ENCODE assay signal across 1 cellular context in the genomic region with DNA sequence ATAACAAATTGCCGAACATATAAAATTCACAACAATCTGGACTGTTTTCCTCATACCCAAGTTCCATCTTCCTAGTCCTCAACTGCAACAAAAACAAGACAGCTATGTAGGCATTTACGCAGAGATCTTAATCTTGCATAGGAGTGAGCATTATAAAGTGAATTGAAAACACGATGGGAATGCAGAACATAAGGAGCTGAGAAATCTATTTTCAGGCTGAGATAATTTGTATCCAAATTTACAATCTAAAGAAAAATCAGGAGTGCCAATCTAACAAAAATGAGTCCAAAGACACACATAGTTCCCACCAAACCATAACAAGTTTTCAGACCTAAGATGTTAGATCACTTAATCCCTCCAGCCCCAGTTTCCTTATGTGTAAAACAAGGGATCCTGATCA.
TF ChIP-seq lines count a peak whose summit lies in the region.

No MANE protein-coding gene starts in this region.

TF ChIP-seq in IMR-90, 13 proteins besides CTCF, POLR2A, EP300 and RAD21 (continued from another document):
- TF ChIP-seq ELK1 (IDR thresholded peaks at IDR 0.05; ENCODE audit: borderline replicate concordance, low read depth, low read length) (no peak), CEBPB (IDR thresholded peaks at IDR 0.05; ENCODE audit: low read depth, low read length) (no peak), FOS (IDR thresholded peaks at IDR 0.05; ENCODE audit: low read depth, low read length) (no peak), SMC3 (IDR thresholded peaks at IDR 0.05; ENCODE audit: low read depth, low read length) (no peak), NFE2L2 (IDR thresholded peaks at IDR 0.05; ENCODE audit: low read depth, low read length) (no peak), USF2 (IDR thresholded peaks at IDR 0.05; ENCODE audit: low read depth, low read length) (no peak), RFX5 (IDR thresholded peaks at IDR 0.05; ENCODE audit: low read depth, low read length) (no peak), CHD1 (IDR thresholded peaks at IDR 0.05; ENCODE audit: low read depth, low read length) (no peak), MAZ (IDR thresholded peaks at IDR 0.05; ENCODE audit: borderline replicate concordance, low read depth, low read length) (no peak), RCOR1 (IDR thresholded peaks at IDR 0.05; ENCODE audit: insufficient replicate concordance, low read length) (no peak), BHLHE40 (IDR thresholded peaks at IDR 0.05; ENCODE audit: low read depth, low read length) (no peak)
